In genomic region chr7:116967254-116967922, GRCh38 we compare ENCODE assay signal across 20 cellular contexts. TPM values are rescaled to one million over a fixed set of nuclear protein-coding genes. Genes with fewer than 3 reads are reported as not detected.
DNase-seq lines count a peak whose midpoint lies in the region; ATAC-seq, FAIRE-seq and TF ChIP-seq lines count a peak whose summit lies in the region.
"Had no signal": no experiment of that assay in that cellular context is flagged by ENCODE, and none has a peak within 500 bp of the region (broad histone marks: within the 10 kb centered on the region; RNA-seq: fewer than 3 reads in every experiment).

No MANE protein-coding gene starts in this region.

- BruUV-seq in HepG2 (replicated peaks; lab: Mats Ljungman, UMichigan): no TSS peak

- H2AFZ ChIP-seq in HepG2 (ENCODE audit: low read length): no peak overlapping the region
- H2AFZ ChIP-seq: GM23338 had no signal

- no peaks in the 10 kb centered on the region for H4K20me1 ChIP-seq in HepG2 (ENCODE audit: insufficient read depth, low read length)

- POLR2A ChIA-PET in HepG2 (lab: Yijun Ruan, JAX): interaction anchor here (1.1 kb wide), 1 partner anchor 13 kb away, joined by 3 read pairs; no protein-coding TSS in a partner anchor

- intact Hi-C loops in HepG2 (cut with micrococcal nuclease; ENCODE audit: unreplicated experiment) (no loop called here), right lobe of liver (cut with DNase I) (no loop called here)

- TF ChIP-seq RAD21 in HepG2 (CRISPR knock-in tag; IDR thresholded peaks at IDR 0.05): no peak

- H3K27me3 Mint-ChIP-seq in mesothelial cell of epicardium (ENCODE audit: low read depth) (no peaks in the 10 kb centered on the region), glutamatergic neuron (ENCODE audit: unreplicated experiment) (no peaks in the 10 kb centered on the region)
- H3K27me3 Mint-ChIP-seq: B cell had no signal

- H3K36me3 ChIP-seq in HepG2 (replicated peaks in 1 of 2; ENCODE audit: control insufficient read depth in 1 of 2, insufficient read depth in 2 of 2, low read length in 2 of 2) (no peaks in the 10 kb centered on the region), right lobe of liver (no peaks in the 10 kb centered on the region)
- H3K36me3 ChIP-seq: BLaER1 treated with 17β-estradiol and CSF1 and Interleukin-3, amounts not matched to agents 10 nM and 100 nM had no signal

- peaks cover 35% of the 10 kb centered on the region for H3K79me2 ChIP-seq in HepG2 (ENCODE audit: insufficient read depth, low read length)

- no peak overlapping the region for H3K4me2 ChIP-seq in HepG2 (ENCODE audit: low read depth, low read length)
- H3K4me2 ChIP-seq: BLaER1 treated with 17β-estradiol and CSF1 and Interleukin-3, amounts not matched to agents 10 nM and 100 nM; GM23338 had no signal

- no peak for FAIRE-seq in HepG2 (lab: Jason Lieb, UNC)
- FAIRE-seq: GM12891, GM18507 had no signal

- WGBS in HepG2 (ENCODE audit: low lambda C conversion rate): 99% methylated on average over 5 of the region's 5 CpGs
- WGBS in right lobe of liver (ENCODE audit: insufficient coverage, low coverage, low lambda C conversion rate, missing lambda C conversion rate): no CpG with 5 or more reads among the region's 5 CpGs

- no peak for DNase-seq in HepG2 (ENCODE audit: low spot score)
- no peak for DNase-seq in right lobe of liver
- no peak for DNase-seq in caudate nucleus (lab: John Stamatoyannopoulos, UW)
- DNase-seq in mesothelial cell of epicardium (ENCODE audit: low spot score in 2 of 2, unreplicated experiment in 2 of 2): no peak
- no peak for DNase-seq in glutamatergic neuron
- DNase-seq in putamen (ENCODE audit: low spot score): no peak
- DNase-seq: CD8-positive, alpha-beta T cell; COR-L47; DMS 273 treated with DMSO at 0.1 percent for 48 hours; DMS53; DND-41; EL; H7 had no signal

- TF ChIP-seq CTCF in HepG2 (CRISPR knock-in tag; IDR thresholded peaks at IDR 0.05) (no peak), right lobe of liver (IDR thresholded peaks at IDR 0.05) (no peak), mesothelial cell of epicardium (IDR thresholded peaks at IDR 0.05; ENCODE audit: unreplicated experiment) (no peak), glutamatergic neuron (IDR thresholded peaks at IDR 0.05; ENCODE audit: partially characterized antibody, unreplicated experiment) (no peak)

- H3K9me3 ChIP-seq in HepG2 (ENCODE audit: low read length): no peaks in the 10 kb centered on the region
- no peaks in the 10 kb centered on the region for H3K9me3 ChIP-seq in right lobe of liver
- H3K9me3 ChIP-seq: BLaER1 treated with 17β-estradiol and CSF1 and Interleukin-3, amounts not matched to agents 10 nM and 100 nM had no signal

- in situ Hi-C loops in HepG2 (cut with HindIII; ENCODE audit: extremely low pct_ligation_motif_present, low pct_unique_long_range_greater_than_20kb): no loop called here

- H3K36me3 Mint-ChIP-seq in mesothelial cell of epicardium (no peaks in the 10 kb centered on the region), glutamatergic neuron (ENCODE audit: unreplicated experiment) (no peaks in the 10 kb centered on the region)
- H3K36me3 Mint-ChIP-seq: CD8-positive, alpha-beta T cell had no signal

- no peak overlapping the region for H3K9ac ChIP-seq in HepG2 (ENCODE audit: insufficient read depth, low read depth, low read length)
- H3K9ac ChIP-seq: BLaER1 treated with 17β-estradiol and CSF1 and Interleukin-3, amounts not matched to agents 10 nM and 100 nM had no signal

- ATAC-seq in HepG2 (no peak; the same call in 2 of the 3 replicates), right lobe of liver (no peak), GM18502 (IDR thresholded peaks at IDR 0.05; ENCODE audit: poor library complexity, unreplicated experiment) (no peak)
- ATAC-seq: CD8-positive, alpha-beta T cell; GM23338; HCT116 had no signal

- H3K9me3 Mint-ChIP-seq in mesothelial cell of epicardium (no peaks in the 10 kb centered on the region), glutamatergic neuron (ENCODE audit: unreplicated experiment) (no peaks in the 10 kb centered on the region)
- H3K9me3 Mint-ChIP-seq: CD8-positive, alpha-beta T cell; GM23338 had no signal

- TF ChIP-seq POLR2A in HepG2 (IDR thresholded peaks at IDR 0.05; ENCODE audit: insufficient read depth in 1 of 2, low read depth in 2 of 2, low read length in 2 of 2) (no peak), right lobe of liver (IDR thresholded peaks at IDR 0.05) (no peak)

- H3K4me1 ChIP-seq in HepG2 (ENCODE audit: insufficient read depth, low read length) (peaks cover 31% of the 10 kb centered on the region), right lobe of liver (peaks cover 0 to 32% (median 5%) of the 10 kb centered on the region in 4 donors)

- H3K27ac Mint-ChIP-seq in mesothelial cell of epicardium (peak overlapping the region; percentile 33), glutamatergic neuron (ENCODE audit: unreplicated experiment) (no peak overlapping the region)
- H3K27ac Mint-ChIP-seq: B cell; CD8-positive, alpha-beta T cell had no signal

- H3K4me3 ChIP-seq in HepG2 (replicated peaks in 1 of 3; ENCODE audit: insufficient read depth in 1 of 3, low read depth in 2 of 3, low read length in 3 of 3): no peak overlapping the region
- no peak overlapping the region for H3K4me3 ChIP-seq in right lobe of liver
- H3K4me3 ChIP-seq: BLaER1 treated with 17β-estradiol and CSF1 and Interleukin-3, amounts not matched to agents 10 nM and 100 nM; GM23338 had no signal

- H3K27ac ChIP-seq in HepG2 (ENCODE audit: extremely low read length, insufficient read depth, low read length) (no peak overlapping the region), right lobe of liver (no peak overlapping the region), caudate nucleus (ENCODE audit: low read depth, low read length) (peak overlapping the region; percentile 14)
- H3K27ac ChIP-seq: BLaER1 treated with 17β-estradiol and CSF1 and Interleukin-3, amounts not matched to agents 10 nM and 100 nM had no signal

- H3K4me1 Mint-ChIP-seq in mesothelial cell of epicardium (peaks cover 14% of the 10 kb centered on the region), glutamatergic neuron (ENCODE audit: low read depth, unreplicated experiment) (peaks cover 22% of the 10 kb centered on the region)

- no peaks in the 10 kb centered on the region for H3K27me3 ChIP-seq in HepG2 (ENCODE audit: control insufficient read depth in 1 of 2, insufficient read depth in 2 of 2, low read length in 2 of 2)
- H3K27me3 ChIP-seq in right lobe of liver: no peaks in the 10 kb centered on the region
- H3K27me3 ChIP-seq: BLaER1 treated with 17β-estradiol and CSF1 and Interleukin-3, amounts not matched to agents 10 nM and 100 nM had no signal

- CTCF ChIA-PET in HepG2 (lab: Yijun Ruan, JAX; ENCODE audit: low intra/inter-chr PET ratio, low total read pairs): no interaction called here

- H3K4me3 Mint-ChIP-seq in mesothelial cell of epicardium: no peak overlapping the region
- no peak overlapping the region for H3K4me3 Mint-ChIP-seq in glutamatergic neuron (ENCODE audit: unreplicated experiment)
- H3K4me3 Mint-ChIP-seq: B cell; CD8-positive, alpha-beta T cell; GM23338 had no signal

- no peak for TF ChIP-seq EP300 in HepG2 (IDR thresholded peaks at IDR 0.05; ENCODE audit: low read depth in 2 of 2, low read length in 2 of 2)
- no peak for TF ChIP-seq EP300 in HepG2 (CRISPR knock-in tag; IDR thresholded peaks at IDR 0.05; ENCODE audit: borderline replicate concordance)

TF ChIP-seq in HepG2, 621 proteins besides CTCF, POLR2A, EP300 and RAD21:
- TF ChIP-seq ZNF7 (CRISPR knock-in tag; IDR thresholded peaks at IDR 0.05) (peak; percentile 91), ZBTB8A (CRISPR knock-in tag; IDR thresholded peaks at IDR 0.05; ENCODE audit: borderline replicate concordance, low read depth) (no peak)

RNA-seq across cellular contexts. Expression of gene ST7, which starts 14.1 kb away (rescaled TPM):
- 19.4 and 23.5 TPM in 2 replicates for total RNA-seq in HepG2 (2016; rRNA removed; fragmentation: Illumina TruSeq; extraction: Trizol)
- 28.3 and 28.8 TPM in 2 replicates for total RNA-seq in HepG2 (2016; cell fraction: cytosol; rRNA removed; fragmentation: Illumina TruSeq; extraction: Trizol; ENCODE audit: low read depth)
- 17.6 and 21.2 TPM in 2 replicates for total RNA-seq in HepG2 (2016; cell fraction: insoluble cytoplasmic fraction; rRNA removed; fragmentation: Illumina TruSeq; extraction: Trizol)
- total RNA-seq in HepG2 (2016; cell fraction: membrane; rRNA removed; fragmentation: Illumina TruSeq; extraction: Trizol): 41.5 and 54.6 TPM in 2 replicates
- 28.2 and 31.4 TPM in 2 replicates for total RNA-seq in HepG2 (2016; cell fraction: nucleus; rRNA removed; fragmentation: Illumina TruSeq; extraction: Trizol)
- polyA plus RNA-seq in HepG2 (2011; rRNA removed): 15.4 and 17.3 TPM in 2 replicates
- polyA plus RNA-seq in HepG2 (2011; cell fraction: cytosol; rRNA removed): 9.8 and 14.0 TPM in 2 replicates
- polyA plus RNA-seq in HepG2 (2011; cell fraction: nucleus; rRNA removed): 10.7 and 11.0 TPM in 2 replicates
- 10.8 and 12.8 TPM in 2 replicates for polyA plus RNA-seq in HepG2 (2012)
- polyA plus RNA-seq in HepG2 (2016; cell fraction: cytosol; fragmentation: Illumina TruSeq; extraction: Trizol; ENCODE audit: low read depth): 36.8 and 37.8 TPM in 2 replicates
- 22.0 and 24.7 TPM in 2 replicates for polyA plus RNA-seq in HepG2 (2016; cell fraction: insoluble cytoplasmic fraction; fragmentation: Illumina TruSeq; extraction: Trizol; ENCODE audit: low read depth)
- 45.3 and 51.8 TPM in 2 replicates for polyA plus RNA-seq in HepG2 (2016; cell fraction: membrane; fragmentation: Illumina TruSeq; extraction: Trizol; ENCODE audit: low read depth)
- 22.5 and 23.7 TPM in 2 replicates for polyA plus RNA-seq in HepG2 (2016; cell fraction: nucleus; fragmentation: Illumina TruSeq; extraction: Trizol; ENCODE audit: insufficient read depth, low read depth)
- 13.2 and 58.2 TPM in 2 replicates for polyA minus RNA-seq in HepG2 (2011; rRNA and poly(A)+ RNA removed; ENCODE audit: low replicate concordance)
- polyA minus RNA-seq in HepG2 (2011; cell fraction: cytosol; rRNA and poly(A)+ RNA removed): 15.7 and 18.9 TPM in 2 replicates
- polyA minus RNA-seq in HepG2 (2011; cell fraction: nucleus; rRNA and poly(A)+ RNA removed): 45.2 and 45.3 TPM in 2 replicates
- 10 to 100 TPM; 17.4 to 29.9 (median 22.4) TPM for total RNA-seq in right lobe of liver
- total RNA-seq in mesothelial cell of epicardium: 40.5 to 44.1 TPM (median 43.8 TPM) in 3 replicates
- total RNA-seq in glutamatergic neuron (ENCODE audit: unreplicated experiment): 107 TPM
